In the genomic region with DNA sequence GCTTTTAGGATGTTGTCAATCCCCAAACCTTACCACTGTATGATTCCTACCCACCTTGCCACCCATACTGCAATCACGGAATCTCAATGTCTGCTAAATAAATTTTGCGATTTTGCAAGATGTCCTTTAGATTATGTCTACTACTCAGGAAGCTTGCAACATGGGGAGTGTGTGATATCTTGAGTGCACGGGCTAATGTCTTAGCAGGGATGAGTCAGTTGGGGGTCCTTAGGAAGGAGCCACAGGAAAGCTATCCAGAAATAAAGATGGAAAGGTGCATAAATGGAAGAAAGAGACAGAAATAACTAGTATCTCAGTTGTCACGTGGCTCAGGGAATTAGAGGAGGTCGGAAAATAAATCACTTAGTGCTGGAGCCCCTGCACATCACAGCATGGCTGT, we compare ENCODE assay signal across 8 cellular contexts.
"Had no signal": no experiment of that assay in that cellular context is flagged by ENCODE, and none has a peak within 500 bp of the region (broad histone marks: within the 10 kb centered on the region; RNA-seq: fewer than 3 reads in every experiment).

No MANE protein-coding gene starts in this region.

- H3K4me2 ChIP-seq: GM23338 had no signal

- H3K36me3 ChIP-seq: HAP-1 had no signal

- DNase-seq: H7, HFFc6, IMR-90, KG1 had no signal

- H3K9me3 ChIP-seq: HAP-1 had no signal

- H3K4me3 ChIP-seq: GM23338, HAP-1, K562 had no signal

- H3K27ac Mint-ChIP-seq: GM23338, HFFc6 had no signal

- H3K4me3 Mint-ChIP-seq: GM23338, HFFc6 had no signal

- H3K4me1 Mint-ChIP-seq: GM23338 had no signal

- H3K4me1 ChIP-seq: HAP-1 had no signal

- ATAC-seq: GM23338, HCT116, K562 had no signal

- H2AFZ ChIP-seq: GM23338 had no signal
